10 cellular contexts compared by ENCODE assay signal in the genomic region with DNA sequence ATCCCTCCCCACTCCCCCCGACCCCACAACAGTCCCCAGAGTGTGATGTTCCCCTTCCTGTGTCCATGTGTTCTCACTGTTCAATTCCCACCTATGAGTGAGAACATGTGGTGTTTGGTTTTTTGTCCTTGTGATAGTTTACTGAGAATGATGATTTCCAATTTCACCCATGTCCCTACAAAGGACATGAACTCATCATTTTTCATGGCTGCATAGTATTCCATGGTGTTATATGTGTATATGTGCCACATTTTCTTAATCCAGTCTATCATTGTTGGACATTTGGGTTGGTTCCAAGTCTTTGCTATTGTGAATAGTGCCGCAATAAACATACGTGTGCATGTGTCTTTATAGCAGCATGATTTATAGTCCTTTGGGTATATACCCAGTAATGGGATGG. TPM values are rescaled to one million over a fixed set of nuclear protein-coding genes. Genes with fewer than 3 reads are reported as not detected.
DNase-seq lines count a peak whose midpoint lies in the region; ATAC-seq, FAIRE-seq and TF ChIP-seq lines count a peak whose summit lies in the region.
"Not testable (repeated sequence)": the region's sequence is repeated elsewhere in the genome, so short reads cannot be mapped to it uniquely, and the experiment has no call there.
"Had no signal": no experiment of that assay in that cellular context is flagged by ENCODE, and none has a peak within 500 bp of the region (broad histone marks: within the 10 kb centered on the region; RNA-seq: fewer than 3 reads in every experiment).

No MANE protein-coding gene starts in this region.

- not testable (repeated sequence) for TF ChIP-seq EP300 in K562 (IDR thresholded peaks at IDR 0.05; ENCODE audit: low read length)

- DNase-seq in K562 (ENCODE audit: extremely low read depth in 1 of 4, low spot score in 3 of 4): not testable (repeated sequence)

- not testable (repeated sequence) for H3K36me3 ChIP-seq in HEK293 (ENCODE audit: control insufficient read depth in 2 of 2, insufficient read depth in 1 of 2, low read length in 2 of 2); K562 (ENCODE audit: control insufficient read depth, insufficient read depth, low read length)

- 0% methylated on average over 1 of the region's 3 CpGs for WGBS in K562 (ENCODE audit: insufficient coverage, low coverage, missing lambda C conversion rate)

- not testable (repeated sequence) for TF ChIP-seq RAD21 in K562 (CRISPR knock-in tag; conservative IDR thresholded peaks at IDR 0.05 in 1 of 2, IDR thresholded peaks at IDR 0.05 in 1 of 2)

- H3K9me3 ChIP-seq in HEK293 (ENCODE audit: control insufficient read depth, insufficient read depth, low read depth, low read length); K562 (replicated peaks; ENCODE audit: control insufficient read depth, insufficient read depth, low read depth, low read length): not testable (repeated sequence)

- H3K27ac ChIP-seq in HEK293 (ENCODE audit: extremely low read depth, low read depth, low read length); K562 (ENCODE audit: extremely low read depth, low read depth, low read length): not testable (repeated sequence)

- not testable (repeated sequence) for TF ChIP-seq POLR2A in K562 (conservative IDR thresholded peaks at IDR 0.05)

- not testable (repeated sequence) for H3K9ac ChIP-seq in K562 (ENCODE audit: insufficient read depth in 1 of 2, low read depth in 2 of 2, low read length in 2 of 2)

- CTCF ChIA-PET in HEK293 (lab: Yijun Ruan, JAX); K562 (lab: Yijun Ruan, JAX; ENCODE audit: low intra/inter-chr PET ratio): not testable (repeated sequence)

- FAIRE-seq in K562 (lab: Jason Lieb, UNC): not testable (repeated sequence)

- intact Hi-C loops in K562 (cut with micrococcal nuclease): not testable (repeated sequence)

- H3K4me2 ChIP-seq in K562 (ENCODE audit: insufficient read depth, low read length): not testable (repeated sequence)

- not testable (repeated sequence) for BruUV-seq in K562 (replicated peaks; lab: Mats Ljungman, UMichigan)

- not testable (repeated sequence) for H4K20me1 ChIP-seq in K562 (replicated peaks; ENCODE audit: control insufficient read depth, insufficient read depth, low read length)

- in situ Hi-C loops in K562 (cut with MboI): not testable (repeated sequence)

- H3K9me1 ChIP-seq in K562 (ENCODE audit: control insufficient read depth, insufficient read depth, low read length): not testable (repeated sequence)

- not testable (repeated sequence) for H3K79me2 ChIP-seq in K562 (ENCODE audit: control insufficient read depth, insufficient read depth, low read length)

- H3K27me3 ChIP-seq in K562 (ENCODE audit: control insufficient read depth in 2 of 2, insufficient read depth in 2 of 2, low read length in 2 of 2): not testable (repeated sequence)

- H3K4me3 ChIP-seq in HEK293 (ENCODE audit: low read depth, low read length); K562: not testable (repeated sequence)

- H3K4me1 ChIP-seq in HEK293 (ENCODE audit: control insufficient read depth, insufficient read depth, low read length); K562 (replicated peaks in 1 of 2; ENCODE audit: control insufficient read depth in 2 of 2, insufficient read depth in 2 of 2, low read length in 2 of 2): not testable (repeated sequence)

- TF ChIP-seq CTCF in HEK293 (tag by site-specific recombination; IDR thresholded peaks at IDR 0.05); K562 (IDR thresholded peaks at IDR 0.05 in 2 of 3, conservative IDR thresholded peaks at IDR 0.05 in 1 of 3; ENCODE audit: insufficient read depth in 2 of 3, low read depth in 1 of 3, low read length in 3 of 3): not testable (repeated sequence)

- POLR2A ChIA-PET in HEK293 (lab: Yijun Ruan, JAX); K562 (lab: Yijun Ruan, JAX): not testable (repeated sequence)

- H2AFZ ChIP-seq in K562 (ENCODE audit: low read depth, low read length): not testable (repeated sequence)

- ATAC-seq in K562: not testable (repeated sequence)

TF ChIP-seq in HEK293, 187 proteins besides CTCF, POLR2A, EP300 and RAD21:
- TF ChIP-seq ZNF146 (tag by site-specific recombination; IDR thresholded peaks at IDR 0.05): peak; percentile 94

TF ChIP-seq in K562, 482 proteins besides CTCF, POLR2A, EP300 and RAD21:
- TF ChIP-seq KDM1A (IDR thresholded peaks at IDR 0.05) (peak; percentile 19 to 27; a peak in 1 of 4 replicates), ZNF146 (CRISPR knock-in tag; IDR thresholded peaks at IDR 0.05; ENCODE audit: unreplicated experiment) (peak; percentile 70), BCOR (IDR thresholded peaks at IDR 0.05) (peak; percentile 83), SMARCA5 (IDR thresholded peaks at IDR 0.05) (0 out of 2 replicates have a peak, but pooled peaks have one; percentile 16)

RNA-seq across cellular contexts. Expression of a gene that starts 21.2 kb away (rescaled TPM):
- total RNA-seq in K562 (2011; cell fraction: chromatin; rRNA removed; ENCODE audit: low replicate concordance): not detected in 2 replicates
- total RNA-seq in K562 (2011; cell fraction: nucleolus; rRNA removed): not detected in 2 replicates
- not detected in 2 replicates for total RNA-seq in K562 (2011; cell fraction: nucleoplasm; rRNA removed)
- not detected in 2 replicates for total RNA-seq in K562 (2014; rRNA removed)
- total RNA-seq in K562 (2014; rRNA removed; fragmentation: Illumina TruSeq; extraction: Trizol): not detected in 2 replicates
- total RNA-seq in K562 (2015; rRNA removed; fragmentation: Illumina TruSeq; extraction: Trizol): not detected in 2 replicates
- total RNA-seq in K562 (2021): 0.25 and 0.42 TPM in 2 replicates
- not detected in 2 replicates for polyA plus RNA-seq in K562 (2011; rRNA removed)
- polyA plus RNA-seq in K562 (2011; cell fraction: cytosol; rRNA removed): not detected in 2 replicates
- polyA plus RNA-seq in K562 (2011; cell fraction: nucleus; rRNA removed): not detected in 2 replicates
- polyA plus RNA-seq in K562 (2012): not detected in 2 replicates
- polyA plus RNA-seq in K562 (2014; fragmentation: Illumina TruSeq; extraction: Trizol): not detected in 2 replicates
- not detected for polyA plus RNA-seq in K562 (2014; fragmentation: Nextera tagmentation; extraction: Ambion mirVana)
- polyA plus RNA-seq in K562 (2014; rRNA removed): not detected in 2 replicates
- polyA minus RNA-seq in K562 (2011; rRNA and poly(A)+ RNA removed): not detected in 2 replicates
- not detected in 2 replicates for polyA minus RNA-seq in K562 (2011; cell fraction: cytosol; rRNA and poly(A)+ RNA removed)
- polyA minus RNA-seq in K562 (2011; cell fraction: nucleus; rRNA and poly(A)+ RNA removed): not detected in 2 replicates
- total RNA-seq: A172, A673, Caco-2, Calu3, Daoy had no signal
- polyA plus RNA-seq: A549, AG04450, BJ had no signal

RNA-seq across cellular contexts. Expression of a gene that starts 43.0 kb away (rescaled TPM):
- total RNA-seq in K562 (2011; cell fraction: chromatin; rRNA removed; ENCODE audit: low replicate concordance): not detected in 2 replicates
- not detected in 2 replicates for total RNA-seq in K562 (2011; cell fraction: nucleolus; rRNA removed)
- total RNA-seq in K562 (2011; cell fraction: nucleoplasm; rRNA removed): not detected in 2 replicates
- total RNA-seq in K562 (2014; rRNA removed): not detected in 2 replicates
- total RNA-seq in K562 (2014; rRNA removed; fragmentation: Illumina TruSeq; extraction: Trizol): not detected in 2 replicates
- total RNA-seq in K562 (2015; rRNA removed; fragmentation: Illumina TruSeq; extraction: Trizol): not detected in 2 replicates
- total RNA-seq in K562 (2021): 0.16 TPM in 1 of 2 replicates, not detected in the other
- polyA plus RNA-seq in K562 (2011; rRNA removed): not detected in 2 replicates
- polyA plus RNA-seq in K562 (2011; cell fraction: cytosol; rRNA removed): not detected in 2 replicates
- not detected in 2 replicates for polyA plus RNA-seq in K562 (2011; cell fraction: nucleus; rRNA removed)
- polyA plus RNA-seq in K562 (2012): 0.01 TPM in 2 replicates
- not detected in 2 replicates for polyA plus RNA-seq in K562 (2014; fragmentation: Illumina TruSeq; extraction: Trizol)
- not detected for polyA plus RNA-seq in K562 (2014; fragmentation: Nextera tagmentation; extraction: Ambion mirVana)
- not detected in 2 replicates for polyA plus RNA-seq in K562 (2014; rRNA removed)
- not detected in 2 replicates for polyA minus RNA-seq in K562 (2011; rRNA and poly(A)+ RNA removed)
- polyA minus RNA-seq in K562 (2011; cell fraction: cytosol; rRNA and poly(A)+ RNA removed): not detected in 2 replicates
- polyA minus RNA-seq in K562 (2011; cell fraction: nucleus; rRNA and poly(A)+ RNA removed): not detected in 2 replicates
- total RNA-seq: A172, A673, Calu3, Daoy had no signal
- polyA plus RNA-seq: A549, AG04450, BJ had no signal
